In genomic region chr12:64171715-64172114, GRCh38 we compare ENCODE assay signal across 17 cellular contexts. TPM values are rescaled to one million over a fixed set of nuclear protein-coding genes. Genes with fewer than 3 reads are reported as not detected.
DNase-seq lines count a peak whose midpoint lies in the region; ATAC-seq, FAIRE-seq and TF ChIP-seq lines count a peak whose summit lies in the region.
"Had no signal": no experiment of that assay in that cellular context is flagged by ENCODE, and none has a peak within 500 bp of the region (broad histone marks: within the 10 kb centered on the region; RNA-seq: fewer than 3 reads in every experiment).

No MANE protein-coding gene starts in this region.

- peak overlapping the region; percentile 76; the same call in 1 of the 2 replicates for H3K14ac ChIP-seq in IMR-90 (replicated peaks; ENCODE audit: low read depth, low read length)

- peaks cover 11% of the 10 kb centered on the region for H3K9me1 ChIP-seq in IMR-90 (ENCODE audit: insufficient read depth, low read length)
- no peaks in the 10 kb centered on the region for H3K9me1 ChIP-seq in keratinocyte (ENCODE audit: control insufficient read depth, extremely low read depth, insufficient read depth, low read length)

- ATAC-seq in IMR-90 (ENCODE audit: low read depth) (peak; percentile 61), left lobe of liver (no peak), GM19035 (IDR thresholded peaks at IDR 0.05; ENCODE audit: unreplicated experiment) (no peak)
- ATAC-seq: GM12878, K562 had no signal

- no CpG with 5 or more reads among the region's 1 CpG for WGBS in IMR-90 (ENCODE audit: extremely low coverage in 2 of 2, insufficient read length in 1 of 2), 2 experiments

- dilution Hi-C loops in IMR-90 (cut with HindIII; ENCODE audit: low sequenced_read_pairs, unreplicated experiment) (no loop called here), keratinocyte (cut with MboI; ENCODE audit: extremely low pct_ligation_motif_present, low sequenced_read_pairs) (no loop called here)

- peak overlapping the region; percentile 86 to 89 for H4K8ac ChIP-seq in IMR-90 (ENCODE audit: low read depth in 2 of 2, low read length in 2 of 2)

- no peaks in the 10 kb centered on the region for H4K20me1 ChIP-seq in IMR-90 (ENCODE audit: insufficient read depth, low read length)
- H4K20me1 ChIP-seq in keratinocyte (ENCODE audit: control insufficient read depth, extremely low read depth, insufficient read depth, low read length) = no peaks in the 10 kb centered on the region

- CTCF ChIA-PET in IMR-90 (lab: Yijun Ruan, JAX) = interaction anchor here (1.3 kb wide), 1 partner anchor 328 kb away, joined by 3 read pairs; no protein-coding TSS in a partner anchor

- H3K27ac ChIP-seq in IMR-90 (ENCODE audit: insufficient read depth, low read length) = peak overlapping the region; percentile 43; the same call in 1 of the 2 replicates
- peak overlapping the region; percentile 50 for H3K27ac ChIP-seq in keratinocyte (ENCODE audit: control insufficient read depth, insufficient read depth, low read length)
- H3K27ac ChIP-seq: cardiac muscle cell, upper lobe of left lung had no signal

- peak overlapping the region; percentile 62 for H3K23ac ChIP-seq in IMR-90 (ENCODE audit: low read depth, low read length)

- H3K4ac ChIP-seq in IMR-90 (ENCODE audit: low read depth, low read length) = peak overlapping the region; percentile 91; the same call in 1 of the 2 replicates

- no peak for TF ChIP-seq POLR2A in IMR-90 (IDR thresholded peaks at IDR 0.05; ENCODE audit: low read depth, low read length)

- peak overlapping the region; percentile 89; the same call in 1 of the 2 replicates for H3K18ac ChIP-seq in IMR-90 (ENCODE audit: low read depth, low read length)

- no peak overlapping the region for H3K9ac ChIP-seq in IMR-90 (ENCODE audit: low read depth, low read length)
- no peak overlapping the region for H3K9ac ChIP-seq in keratinocyte (ENCODE audit: control insufficient read depth, extremely low read depth, insufficient read depth, low read length)

- POLR2A ChIA-PET in IMR-90 (lab: Charles Lee; ENCODE audit: unreplicated experiment) = no interaction called here

- no peak for TF ChIP-seq CTCF in IMR-90 (conservative IDR thresholded peaks at IDR 0.05; ENCODE audit: low read depth, low read length)
- TF ChIP-seq CTCF in astrocyte of the spinal cord (IDR thresholded peaks at IDR 0.05; ENCODE audit: low read depth, low read length) = no peak
- no peak for TF ChIP-seq CTCF in keratinocyte (optimal IDR thresholded peaks at IDR 0.05 in 1 of 3, IDR thresholded peaks at IDR 0.05 in 1 of 3, conservative IDR thresholded peaks at IDR 0.05 in 1 of 3; ENCODE audit: extremely low read depth in 1 of 3, insufficient read depth in 2 of 3, low read length in 3 of 3)

- H4K5ac ChIP-seq in IMR-90 (ENCODE audit: low read depth, low read length) = no peak overlapping the region; the same call in 1 of the 2 replicates

- peaks cover 0 to 13% of the 10 kb centered on the region in 2 experiments; a peak in 2 of 4 replicates for H3K79me1 ChIP-seq in IMR-90 (ENCODE audit: low read depth in 1 of 2, low read length in 2 of 2)

- in situ Hi-C loops in IMR-90 (cut with MboI; ENCODE audit: low sequenced_read_pairs) (no loop called here), astrocyte of the spinal cord (cut with HindIII; ENCODE audit: low sequenced_read_pairs) (no loop called here)

- H2BK20ac ChIP-seq in IMR-90 (ENCODE audit: low read depth, low read length) = peak overlapping the region; percentile 98

- H2AK5ac ChIP-seq in IMR-90 (ENCODE audit: low read depth, low read length) = no peak overlapping the region; the same call in 1 of the 2 replicates

- H3K27me3 ChIP-seq in IMR-90 (ENCODE audit: control insufficient read depth, insufficient read depth, low read length) (no peaks in the 10 kb centered on the region), keratinocyte (ENCODE audit: control insufficient read depth, extremely low read depth, insufficient read depth, low read length) (no peaks in the 10 kb centered on the region), H7 (ENCODE audit: control insufficient read depth, insufficient read depth, low read length) (no peaks in the 10 kb centered on the region)
- H3K27me3 ChIP-seq: cardiac muscle cell, upper lobe of left lung had no signal

- H3K4me3 ChIP-seq in IMR-90 (ENCODE audit: insufficient read depth, low read depth, low read length) = no peak overlapping the region
- H3K4me3 ChIP-seq in astrocyte of the spinal cord (ENCODE audit: low read depth, low read length) = no peak overlapping the region
- H3K4me3 ChIP-seq in keratinocyte (ENCODE audit: control insufficient read depth in 2 of 3, extremely low read depth in 1 of 3, insufficient read depth in 2 of 3, low read depth in 1 of 3, low read length in 3 of 3) = peak overlapping the region in 1 of 3 experiments; percentile 31
- H3K4me3 ChIP-seq in H7 (ENCODE audit: insufficient read depth, low read depth, low read length) = no peak overlapping the region
- H3K4me3 ChIP-seq: cardiac muscle cell, GM12878, K562, upper lobe of left lung had no signal

- H2BK120ac ChIP-seq in IMR-90 (ENCODE audit: low read depth, low read length) = peak overlapping the region; percentile 95; the same call in 1 of the 2 replicates

- H3K36me3 ChIP-seq in IMR-90 (ENCODE audit: control insufficient read depth, insufficient read depth, low read length) (no peaks in the 10 kb centered on the region), keratinocyte (ENCODE audit: control insufficient read depth in 2 of 2, extremely low read depth in 1 of 2, insufficient read depth in 2 of 2, low read length in 2 of 2) (no peaks in the 10 kb centered on the region), H7 (replicated peaks; ENCODE audit: control insufficient read depth, insufficient read depth, low read length) (no peaks in the 10 kb centered on the region)
- H3K36me3 ChIP-seq: cardiac muscle cell, upper lobe of left lung had no signal

- no peak overlapping the region for H2AFZ ChIP-seq in IMR-90 (replicated peaks; ENCODE audit: low read length, poor library complexity)
- no peak overlapping the region for H2AFZ ChIP-seq in keratinocyte (ENCODE audit: control insufficient read depth, low read length)

- no peak for TF ChIP-seq RAD21 in IMR-90 (IDR thresholded peaks at IDR 0.05; ENCODE audit: low read length)

- peak overlapping the region; percentile 48; the same call in 1 of the 2 replicates for H3K56ac ChIP-seq in IMR-90 (ENCODE audit: extremely low read depth, insufficient read depth, low read length)

- peak overlapping the region; percentile 94; the same call in 1 of the 2 replicates for H4K91ac ChIP-seq in IMR-90 (ENCODE audit: insufficient read depth, low read depth, low read length)

- H3K9me3 ChIP-seq in IMR-90 (ENCODE audit: control insufficient read depth, insufficient read depth, low read length) (no peaks in the 10 kb centered on the region), keratinocyte (ENCODE audit: control insufficient read depth, low read depth, low read length) (no peaks in the 10 kb centered on the region)
- H3K9me3 ChIP-seq: upper lobe of left lung had no signal

- H3K4me1 ChIP-seq in IMR-90 (ENCODE audit: control insufficient read depth, insufficient read depth, low read length) = peaks cover 21% of the 10 kb centered on the region
- peaks cover 33% of the 10 kb centered on the region for H3K4me1 ChIP-seq in keratinocyte (ENCODE audit: control insufficient read depth, extremely low read depth, insufficient read depth, low read length)
- H3K4me1 ChIP-seq: upper lobe of left lung had no signal

- DNase-seq in AG08395 (ENCODE audit: low spot score) (peak; percentile 76), IMR-90 (peak; percentile 67), astrocyte of the spinal cord (ENCODE audit: low read depth, low spot score) (peak; percentile 55), keratinocyte (ENCODE audit: low read depth, low spot score) (peak; percentile 80), left lobe of liver (ENCODE audit: low spot score) (no peak), H7 (no peak), NCI-H2081 (lab: John Stamatoyannopoulos, UW) (no peak)
- DNase-seq: activated naive CD4-positive, alpha-beta T cell; DMS53; NCI-H1694 treated with DMSO at 0.1 percent for 48 hours; NCI-H748 treated with DMSO at 0.1 percent for 48 hours; stimulated activated CD4-positive, alpha-beta T cell treated with anti-CD3 and anti-CD28 coated beads, Interleukin-15, amount 100 ng/mL, for 24 hours; upper lobe of left lung had no signal

- peak overlapping the region; percentile 78; the same call in 2 of the 3 replicates for H2BK15ac ChIP-seq in IMR-90 (ENCODE audit: low read depth, low read length)

- peak; percentile 92 for FAIRE-seq in keratinocyte (lab: Jason Lieb, UNC)
- FAIRE-seq: GM12878, K562 had no signal

- peak overlapping the region; percentile 21 for H2AK9ac ChIP-seq in IMR-90 (replicated peaks; ENCODE audit: low read depth, low read length, poor library complexity)

- no peaks in the 10 kb centered on the region for H3K79me2 ChIP-seq in keratinocyte (ENCODE audit: control insufficient read depth, insufficient read depth, low read length)

- BruUV-seq in IMR-90 (replicated peaks; lab: Mats Ljungman, UMichigan) = no TSS peak

- peak overlapping the region; percentile 89 for H2BK5ac ChIP-seq in IMR-90 (ENCODE audit: low read depth, low read length, poor library complexity, severe bottlenecking)

- H3K4me2 ChIP-seq in IMR-90 (ENCODE audit: low read depth, low read length) (no peak overlapping the region), keratinocyte (ENCODE audit: control insufficient read depth, extremely low read depth, insufficient read depth, low read depth, low read length) (peak overlapping the region; percentile 34)

- intact Hi-C loops in IMR-90 (cut with micrococcal nuclease) = no loop called here

TF ChIP-seq in IMR-90, 13 proteins besides CTCF, POLR2A, EP300 and RAD21:
- TF ChIP-seq FOS (IDR thresholded peaks at IDR 0.05; ENCODE audit: low read depth, low read length) (peak; percentile 35; the same call in 1 of the 2 replicates), SMC3 (IDR thresholded peaks at IDR 0.05; ENCODE audit: low read depth, low read length) (no peak)

RNA-seq across cellular contexts. Expression of gene KICS2, which starts 50.4 kb away (rescaled TPM):
- 5.6 and 6.1 TPM in 2 replicates for total RNA-seq in IMR-90 (2012; rRNA removed)
- 2.3 and 2.4 TPM in 2 replicates for polyA plus RNA-seq in IMR-90 (2012; rRNA removed)
- 1.5 and 3.0 TPM in 2 replicates for polyA plus RNA-seq in IMR-90 (2012; cell fraction: cytosol; rRNA removed)
- polyA plus RNA-seq in IMR-90 (2012; cell fraction: nucleus; rRNA removed; ENCODE audit: low replicate concordance) = 1.5 and 2.2 TPM in 2 replicates
- 5.2 to 6.2 TPM (median 5.7 TPM) in 3 replicates for polyA plus RNA-seq in keratinocyte
- polyA plus RNA-seq in keratinocyte (2011; ENCODE audit: low read depth) = 2.0 TPM
- polyA plus RNA-seq in keratinocyte (2011; cell fraction: cytosol; rRNA removed) = 4.0 and 5.7 TPM in 2 replicates
- polyA plus RNA-seq in keratinocyte (2011; cell fraction: nucleus; rRNA removed) = 8.1 and 8.5 TPM in 2 replicates
- polyA plus RNA-seq in keratinocyte (2012; ENCODE audit: low replicate concordance) = 4.5 and 6.5 TPM in 2 replicates
- polyA minus RNA-seq in keratinocyte = 5.8 to 8.8 TPM (median 6.4 TPM) in 3 replicates
- polyA minus RNA-seq in keratinocyte (2011; cell fraction: cytosol; rRNA and poly(A)+ RNA removed) = 9.4 TPM
- 6.0 and 8.9 TPM in 2 replicates for polyA minus RNA-seq in keratinocyte (2011; cell fraction: nucleus; rRNA and poly(A)+ RNA removed)
- 6.9 TPM for total RNA-seq in left lobe of liver
- total RNA-seq in H7 (2014; rRNA removed; shearing (Covaris generic)) = 9.7 and 12.5 TPM in 2 replicates

Comparison
In these comparisons a context has a peak if more than half of its experiments do, and no peak if none do; other contexts are left out.
1. DNase-seq: peak in AG08395 (single experiment), IMR-90 (single experiment), astrocyte of the spinal cord (single experiment) and keratinocyte (single experiment); none in left lobe of liver (single experiment), H7 (single experiment) and NCI-H2081 (0 of 2).